ENCODE assay signal across 26 cellular contexts in the genomic region with DNA sequence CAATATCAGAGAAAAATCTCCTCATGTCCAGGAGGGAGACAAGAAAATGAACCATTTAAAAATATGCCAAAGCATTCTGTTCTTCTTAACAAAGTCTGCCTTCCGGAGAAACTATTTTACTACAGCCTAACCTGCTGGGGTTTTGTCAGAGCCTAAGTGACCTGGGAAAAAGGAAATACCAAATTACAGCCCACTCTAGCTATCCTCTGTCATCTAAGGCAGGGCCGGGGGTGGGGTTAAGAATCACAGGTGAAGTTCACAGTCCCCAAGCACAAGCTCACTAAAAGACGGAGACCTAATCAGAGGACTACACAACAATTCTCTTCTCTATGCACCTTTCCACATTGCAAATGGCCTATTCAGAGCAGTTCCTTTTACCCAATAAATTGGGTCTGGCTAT.
"Had no signal": no experiment of that assay in that cellular context is flagged by ENCODE, and none has a peak within 500 bp of the region (broad histone marks: within the 10 kb centered on the region; RNA-seq: fewer than 3 reads in every experiment).

No MANE protein-coding gene starts in this region.

- H3K27ac Mint-ChIP-seq: naive thymus-derived CD4-positive, alpha-beta T cell; neural progenitor cell; progenitor cell of endocrine pancreas; stimulated activated naive CD8-positive, alpha-beta T cell treated with anti-CD3 and anti-CD28 coated beads, Interleukin-15, amount 100 ng/mL, for 72 hours had no signal

- H3K4me3 ChIP-seq: dorsolateral prefrontal cortex, left lung, neural progenitor cell, right lobe of liver, smooth muscle cell, suprapubic skin, transverse colon, upper lobe of right lung, vagina had no signal

- H3K9ac ChIP-seq: neural progenitor cell, parathyroid adenoma had no signal

- H3K4me2 ChIP-seq: neural progenitor cell, smooth muscle cell had no signal

- ATAC-seq: left cardiac atrium; left lung; naive thymus-derived CD4-positive, alpha-beta T cell; right lobe of liver; stimulated activated naive CD8-positive, alpha-beta T cell treated with anti-CD3 and anti-CD28 coated beads, Interleukin-15, amount 100 ng/mL, for 72 hours; upper lobe of right lung had no signal

- DNase-seq: dorsolateral prefrontal cortex; effector CD4-positive, alpha-beta T cell; hypothalamus; left cardiac atrium; left lung; mesenchymal stem cell; midbrain; naive thymus-derived CD4-positive, alpha-beta T cell; right lobe of liver; stimulated activated CD4-positive, alpha-beta T cell treated with anti-CD3 and anti-CD28 coated beads, Interleukin-12 subunit alpha, Interleukin-12 subunit beta, amount 100 ng/mL, for 4 hours; stimulated activated CD4-positive, alpha-beta T cell treated with anti-CD3 and anti-CD28 coated beads, Interleukin-1b, Interleukin-23, amount 100 ng/mL, for 48 hours; stimulated activated CD4-positive, alpha-beta T cell treated with anti-CD3 and anti-CD28 coated beads, Interleukin-4, amount 100 ng/mL, for 1 hour; stimulated activated CD8-positive, alpha-beta memory T cell treated with anti-CD3 and anti-CD28 coated beads, Interleukin-4, amount 100 ng/mL, for 48 hours; stimulated activated naive CD4-positive, alpha-beta T cell; stimulated activated naive CD8-positive, alpha-beta T cell treated with anti-CD3 and anti-CD28 coated beads, Interleukin-15, amount 100 ng/mL, for 72 hours; transverse colon; upper lobe of right lung had no signal

- H3K4me3 Mint-ChIP-seq: naive thymus-derived CD4-positive, alpha-beta T cell; nephron; neural progenitor cell; stimulated activated naive CD8-positive, alpha-beta T cell treated with anti-CD3 and anti-CD28 coated beads, Interleukin-15, amount 100 ng/mL, for 72 hours had no signal

- H3K36me3 Mint-ChIP-seq: neural progenitor cell had no signal

- H2AFZ ChIP-seq: neural progenitor cell, parathyroid adenoma had no signal

- H3K27ac ChIP-seq: dorsolateral prefrontal cortex, left lung, neural progenitor cell, parathyroid adenoma, right lobe of liver, suprapubic skin, transverse colon, upper lobe of right lung, vagina had no signal

- H3K36me3 ChIP-seq: left lung, neural progenitor cell, right lobe of liver, suprapubic skin, transverse colon, upper lobe of right lung, vagina had no signal

- H3K27me3 ChIP-seq: dorsolateral prefrontal cortex, left lung, neural progenitor cell, right lobe of liver, suprapubic skin, transverse colon, upper lobe of right lung, vagina had no signal

- H3K79me2 ChIP-seq: parathyroid adenoma had no signal

- H3K4me1 ChIP-seq: left lung, neural progenitor cell, parathyroid adenoma, right lobe of liver, suprapubic skin, transverse colon, upper lobe of right lung, vagina had no signal

- H3K27me3 Mint-ChIP-seq: progenitor cell of endocrine pancreas; stimulated activated naive CD8-positive, alpha-beta T cell treated with anti-CD3 and anti-CD28 coated beads, Interleukin-15, amount 100 ng/mL, for 72 hours had no signal

- FAIRE-seq: colon, frontal cortex had no signal

- H3K4me1 Mint-ChIP-seq: naive thymus-derived CD4-positive, alpha-beta T cell; nephron; neural progenitor cell had no signal

- H3K9me3 ChIP-seq: transverse colon, vagina had no signal
